ENCODE assay signal across 1 cellular context in the genomic region with DNA sequence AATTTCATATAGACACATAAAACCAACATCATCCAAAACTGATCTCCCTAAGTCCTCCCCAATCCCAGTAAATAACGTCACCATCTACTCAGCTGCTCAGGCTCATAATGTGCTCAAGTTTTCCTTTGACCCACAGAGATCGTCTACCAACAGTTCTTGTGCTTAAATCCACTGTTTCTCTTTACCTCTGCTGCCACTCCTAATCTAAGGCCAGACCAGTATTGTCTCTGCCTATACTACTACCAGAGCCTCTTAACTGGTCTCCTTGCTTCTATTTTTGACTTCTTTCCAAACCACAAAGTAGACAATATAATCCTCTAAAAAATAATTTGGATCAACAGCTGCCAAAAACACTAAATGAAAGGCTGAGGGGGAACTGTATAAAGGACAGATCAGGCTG.
A peak's percentile ranks its signal among the peaks of the same experiment; 100 is the strongest.
TF ChIP-seq lines count a peak whose summit lies in the region.

No MANE protein-coding gene starts in this region.

TF ChIP-seq in K562, 482 proteins besides CTCF, POLR2A, EP300 and RAD21 (continued from another document):
- TF ChIP-seq, protein P1, sequence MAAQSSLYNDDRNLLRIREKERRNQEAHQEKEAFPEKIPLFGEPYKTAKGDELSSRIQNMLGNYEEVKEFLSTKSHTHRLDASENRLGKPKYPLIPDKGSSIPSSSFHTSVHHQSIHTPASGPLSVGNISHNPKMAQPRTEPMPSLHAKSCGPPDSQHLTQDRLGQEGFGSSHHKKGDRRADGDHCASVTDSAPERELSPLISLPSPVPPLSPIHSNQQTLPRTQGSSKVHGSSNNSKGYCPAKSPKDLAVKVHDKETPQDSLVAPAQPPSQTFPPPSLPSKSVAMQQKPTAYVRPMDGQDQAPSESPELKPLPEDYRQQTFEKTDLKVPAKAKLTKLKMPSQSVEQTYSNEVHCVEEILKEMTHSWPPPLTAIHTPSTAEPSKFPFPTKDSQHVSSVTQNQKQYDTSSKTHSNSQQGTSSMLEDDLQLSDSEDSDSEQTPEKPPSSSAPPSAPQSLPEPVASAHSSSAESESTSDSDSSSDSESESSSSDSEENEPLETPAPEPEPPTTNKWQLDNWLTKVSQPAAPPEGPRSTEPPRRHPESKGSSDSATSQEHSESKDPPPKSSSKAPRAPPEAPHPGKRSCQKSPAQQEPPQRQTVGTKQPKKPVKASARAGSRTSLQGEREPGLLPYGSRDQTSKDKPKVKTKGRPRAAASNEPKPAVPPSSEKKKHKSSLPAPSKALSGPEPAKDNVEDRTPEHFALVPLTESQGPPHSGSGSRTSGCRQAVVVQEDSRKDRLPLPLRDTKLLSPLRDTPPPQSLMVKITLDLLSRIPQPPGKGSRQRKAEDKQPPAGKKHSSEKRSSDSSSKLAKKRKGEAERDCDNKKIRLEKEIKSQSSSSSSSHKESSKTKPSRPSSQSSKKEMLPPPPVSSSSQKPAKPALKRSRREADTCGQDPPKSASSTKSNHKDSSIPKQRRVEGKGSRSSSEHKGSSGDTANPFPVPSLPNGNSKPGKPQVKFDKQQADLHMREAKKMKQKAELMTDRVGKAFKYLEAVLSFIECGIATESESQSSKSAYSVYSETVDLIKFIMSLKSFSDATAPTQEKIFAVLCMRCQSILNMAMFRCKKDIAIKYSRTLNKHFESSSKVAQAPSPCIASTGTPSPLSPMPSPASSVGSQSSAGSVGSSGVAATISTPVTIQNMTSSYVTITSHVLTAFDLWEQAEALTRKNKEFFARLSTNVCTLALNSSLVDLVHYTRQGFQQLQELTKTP (IDR thresholded peaks at IDR 0.05; ENCODE audit: low read depth in 1 of 2, partially characterized antibody in 2 of 2) = peak in 1 of 2 experiments; percentile 36
- no peak for TF ChIP-seq FOXK2 (conservative IDR thresholded peaks at IDR 0.05 in 1 of 2, IDR thresholded peaks at IDR 0.05 in 1 of 2; ENCODE audit: low read depth in 2 of 2)
- TF ChIP-seq BMI1 (IDR thresholded peaks at IDR 0.05; ENCODE audit: low read length) = no peak
